1 cellular context compared by ENCODE assay signal in the genomic region with DNA sequence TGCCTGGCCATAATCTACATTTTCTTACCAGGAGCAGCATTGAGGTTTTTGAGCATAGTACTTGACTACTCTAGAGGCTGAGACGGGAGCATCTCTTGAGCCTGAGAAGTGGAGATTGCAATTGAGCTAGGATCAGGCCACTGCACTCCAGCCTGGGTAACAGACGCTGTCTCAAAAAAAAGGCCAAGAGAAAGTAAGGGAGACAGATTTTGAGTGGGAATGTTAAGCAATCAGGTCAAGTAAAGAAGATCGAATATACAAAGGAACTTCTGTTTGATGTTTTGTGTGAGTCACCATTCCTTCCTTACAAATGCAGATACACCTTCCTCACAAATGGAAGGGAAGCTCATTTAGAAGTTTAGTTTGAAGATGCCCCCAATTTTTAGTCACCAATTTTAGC.
A peak's percentile ranks its signal among the peaks of the same experiment; 100 is the strongest.
TF ChIP-seq lines count a peak whose summit lies in the region.

No MANE protein-coding gene starts in this region.

TF ChIP-seq in H1, 55 proteins besides CTCF, POLR2A, EP300 and RAD21:
- TF ChIP-seq JUND (IDR thresholded peaks at IDR 0.05; ENCODE audit: low read length) (peak; percentile 86), NANOG (IDR thresholded peaks at IDR 0.05; ENCODE audit: insufficient read depth, low read depth, low read length, poor library complexity, severe bottlenecking) (peak; percentile 24), CEBPB (IDR thresholded peaks at IDR 0.05; ENCODE audit: low read depth, low read length) (peak; percentile 94), RFX5 (IDR thresholded peaks at IDR 0.05; ENCODE audit: borderline replicate concordance, low read depth, low read length) (no peak), EGR1 (IDR thresholded peaks at IDR 0.05; ENCODE audit: borderline replicate concordance, low read depth, low read length) (no peak), GABPA (IDR thresholded peaks at IDR 0.05; ENCODE audit: borderline replicate concordance, insufficient read depth, low read length) (no peak), CBX5 (IDR thresholded peaks at IDR 0.05; ENCODE audit: low read depth, low read length) (no peak), POU5F1 (IDR thresholded peaks at IDR 0.05; ENCODE audit: low read depth, low read length) (peak; percentile 45; the same call in 1 of the 2 replicates)
- TF ChIP-seq, protein P1, sequence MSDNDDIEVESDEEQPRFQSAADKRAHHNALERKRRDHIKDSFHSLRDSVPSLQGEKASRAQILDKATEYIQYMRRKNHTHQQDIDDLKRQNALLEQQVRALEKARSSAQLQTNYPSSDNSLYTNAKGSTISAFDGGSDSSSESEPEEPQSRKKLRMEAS (IDR thresholded peaks at IDR 0.05), result no peak
